Comparison of ENCODE assay signal across 35 cellular contexts in genomic region chr2:79741044-79741443, GRCh38.
"Had no signal": no experiment of that assay in that cellular context is flagged by ENCODE, and none has a peak within 500 bp of the region (broad histone marks: within the 10 kb centered on the region; RNA-seq: fewer than 3 reads in every experiment).

No MANE protein-coding gene starts in this region.

- H3K9me3 Mint-ChIP-seq: brain had no signal

- H3K27me3 Mint-ChIP-seq: activated CD4-positive, alpha-beta T cell treated with anti-CD3 and anti-CD28 coated beads for 36 hours; activated CD4-positive, alpha-beta T cell treated with anti-CD3 and anti-CD28 coated beads, Interleukin-2, amount 10 ng/mL, durations not matched to agents 7 days and 5 days; activated naive CD4-positive, alpha-beta T cell treated with anti-CD3 and anti-CD28 coated beads, Interleukin-2, amount 10 ng/mL, durations not matched to agents 7 days and 5 days; activated naive CD8-positive, alpha-beta T cell; activated naive CD8-positive, alpha-beta T cell treated with anti-CD3 and anti-CD28 coated beads, Interleukin-2, amount 50 U/mL, for 24 hours; brain had no signal

- H3K4me1 Mint-ChIP-seq: activated CD4-positive, alpha-beta T cell treated with anti-CD3 and anti-CD28 coated beads for 36 hours; activated CD4-positive, alpha-beta T cell treated with anti-CD3 and anti-CD28 coated beads, Interleukin-2, amount 10 ng/mL, durations not matched to agents 7 days and 5 days; activated naive CD4-positive, alpha-beta T cell treated with anti-CD3 and anti-CD28 coated beads, Interleukin-2, amount 10 ng/mL, durations not matched to agents 7 days and 5 days; activated naive CD8-positive, alpha-beta T cell treated with anti-CD3 and anti-CD28 coated beads, Interleukin-2, amount 50 U/mL, for 24 hours had no signal

- DNase-seq: activated CD4-positive, alpha-beta T cell treated with anti-CD3 and anti-CD28 coated beads for 36 hours; activated CD4-positive, alpha-beta T cell treated with anti-CD3 and anti-CD28 coated beads, Interleukin-2, amount 10 ng/mL, durations not matched to agents 7 days and 5 days; activated CD4-positive, alpha-beta T cell treated with anti-CD3 and anti-CD28 coated beads, Interleukin-2, amount 50 U/mL, for 48 hours; activated CD8-positive, alpha-beta memory T cell treated with anti-CD3 and anti-CD28 coated beads, Interleukin-2, amount 50 U/mL, for 4 hours; activated gamma-delta T cell treated with Interleukin-2 at 50 U/mL for 16 hours; activated naive CD4-positive, alpha-beta T cell treated with anti-CD3 and anti-CD28 coated beads, Interleukin-2, amount 10 ng/mL, durations not matched to agents 7 days and 5 days; activated naive CD8-positive, alpha-beta T cell treated with anti-CD3 and anti-CD28 coated beads, Interleukin-2, amount 50 U/mL, for 24 hours; activated T-cell treated with anti-CD3 and anti-CD28 coated beads for 4 hours; activated T-cell treated with anti-CD3 and anti-CD28 coated beads, Interleukin-2, amount 50 U/mL, for 4 hours; anterior cingulate cortex; cerebellar nuclear complex; NCI-H1092 treated with DMSO at 0.1 percent for 48 hours; NCI-H1417; NCI-H146; NCI-H187; NCI-H2029 treated with DMSO at 0.1 percent for 48 hours; NCI-H2107; NCI-H2171; NCI-H446; NCI-H524; NCI-H69; NCI-H82; PC-3; SIG-M5; SW 1271; T-helper 1 cell; T-helper 2 cell; T-helper 9 cell; WERI-Rb-1 had no signal

- H3K4me3 Mint-ChIP-seq: activated CD4-positive, alpha-beta T cell treated with anti-CD3 and anti-CD28 coated beads for 36 hours; activated CD4-positive, alpha-beta T cell treated with anti-CD3 and anti-CD28 coated beads, Interleukin-2, amount 10 ng/mL, durations not matched to agents 7 days and 5 days; activated naive CD4-positive, alpha-beta T cell treated with anti-CD3 and anti-CD28 coated beads, Interleukin-2, amount 10 ng/mL, durations not matched to agents 7 days and 5 days; activated naive CD8-positive, alpha-beta T cell; activated naive CD8-positive, alpha-beta T cell treated with anti-CD3 and anti-CD28 coated beads, Interleukin-2, amount 50 U/mL, for 24 hours; activated T-cell treated with anti-CD3 and anti-CD28 coated beads, Interleukin-2, amount 50 U/mL, for 4 hours; activated T-helper 1 cell treated with anti-CD3 and anti-CD28 coated beads, Interleukin-12 subunit alpha, Interleukin-12 subunit beta, Interleukin-2, Interleukin-4 antibody, amounts not matched to agents 30 ng/mL and 10 ng/mL and 1 ng/mL, durations not matched to agents 14 hours and 24 hours and 36 hours; brain had no signal

- H3K36me3 Mint-ChIP-seq: activated naive CD4-positive, alpha-beta T cell treated with anti-CD3 and anti-CD28 coated beads, Interleukin-2, amount 10 ng/mL, durations not matched to agents 7 days and 5 days; activated naive CD8-positive, alpha-beta T cell had no signal

- ATAC-seq: activated CD4-positive, alpha-beta T cell treated with anti-CD3 and anti-CD28 coated beads for 36 hours; activated naive CD8-positive, alpha-beta T cell treated with anti-CD3 and anti-CD28 coated beads, Interleukin-2, amount 50 U/mL, for 24 hours; activated T-cell treated with anti-CD3 and anti-CD28 coated beads, Interleukin-2, amount 50 U/mL, for 4 hours; PC-3; Right ventricle myocardium inferior had no signal

- H3K27ac ChIP-seq: KMS-11, RWPE1, WERI-Rb-1 had no signal

- H3K36me3 ChIP-seq: WERI-Rb-1 had no signal

- H3K27ac Mint-ChIP-seq: activated CD4-positive, alpha-beta T cell treated with anti-CD3 and anti-CD28 coated beads for 36 hours; activated CD4-positive, alpha-beta T cell treated with anti-CD3 and anti-CD28 coated beads, Interleukin-2, amount 10 ng/mL, durations not matched to agents 7 days and 5 days; activated naive CD4-positive, alpha-beta T cell treated with anti-CD3 and anti-CD28 coated beads, Interleukin-2, amount 10 ng/mL, durations not matched to agents 7 days and 5 days; activated naive CD8-positive, alpha-beta T cell; activated naive CD8-positive, alpha-beta T cell treated with anti-CD3 and anti-CD28 coated beads, Interleukin-2, amount 50 U/mL, for 24 hours; activated T-helper 1 cell treated with anti-CD3 and anti-CD28 coated beads, Interleukin-12 subunit alpha, Interleukin-12 subunit beta, Interleukin-2, Interleukin-4 antibody, amounts not matched to agents 30 ng/mL and 10 ng/mL and 1 ng/mL, durations not matched to agents 14 hours and 24 hours and 36 hours; brain had no signal
